8 cellular contexts compared by ENCODE assay signal in genomic region chr5:95730011-95730700, GRCh38. TPM values are rescaled to one million over a fixed set of nuclear protein-coding genes. Genes with fewer than 3 reads are reported as not detected.
A peak's percentile ranks its signal among the peaks of the same experiment; 100 is the strongest.
DNase-seq lines count a peak whose midpoint lies in the region; ATAC-seq, FAIRE-seq and TF ChIP-seq lines count a peak whose summit lies in the region.

No MANE protein-coding gene starts in this region.

- peak overlapping the region; percentile 92 for H3K4me2 ChIP-seq in GM23338

- H3K4me3 ChIP-seq in GM23338 (peak overlapping the region; percentile 62), SJSA1 (peak overlapping the region; percentile 89), fibroblast of mammary gland (ENCODE audit: control insufficient read depth, low read depth, low read length) (peak overlapping the region; percentile 86), skeletal muscle cell (ENCODE audit: low read depth, low read length) (peak overlapping the region; percentile 92)

- peaks cover 29% of the 10 kb centered on the region for H3K4me1 ChIP-seq in GM23338 (ENCODE audit: insufficient read depth)
- H3K4me1 ChIP-seq in SJSA1 (replicated peaks), result peaks cover 66% of the 10 kb centered on the region

- DNase-seq in GM23338 (ENCODE audit: low spot score) (no peak), SJSA1 (ENCODE audit: low read depth in 1 of 2, low spot score in 2 of 2) (peak in 1 of 2 experiments; percentile 34), fibroblast of mammary gland (ENCODE audit: low read depth) (no peak), skeletal muscle cell (ENCODE audit: low read depth) (no peak), RKO (ENCODE audit: low spot score) (no peak), NCI-H1436 treated with DMSO at 0.1 percent for 48 hours (lab: John Stamatoyannopoulos, UW) (no peak), HTR-8/SVneo (ENCODE audit: insufficient read length, low spot score) (no peak)
- no peak for DNase-seq in NK-92 treated with Interleukin-12 subunit alpha and Interleukin-12 subunit beta, amount 100 ng/mL, for 24 hours (lab: John Stamatoyannopoulos, UW)

- peak overlapping the region; percentile 26 for H2AFZ ChIP-seq in GM23338

- H3K27ac ChIP-seq in GM23338 (ENCODE audit: low read depth), result no peak overlapping the region
- H3K27ac ChIP-seq in SJSA1, result peak overlapping the region; percentile 85

- H3K9me3 Mint-ChIP-seq in GM23338, result no peaks in the 10 kb centered on the region

- no peak for ATAC-seq in GM23338

- FAIRE-seq in HTR-8/SVneo (lab: Jason Lieb, UNC), result no peak

- no peaks in the 10 kb centered on the region for H3F3A ChIP-seq in GM23338 (replicated peaks; ENCODE audit: low read depth)

- H3K27me3 Mint-ChIP-seq in GM23338 (ENCODE audit: insufficient read depth, low read depth, poor library complexity), result peaks cover 18% of the 10 kb centered on the region

- H3K36me3 ChIP-seq in GM23338 (ENCODE audit: insufficient read depth) (no peaks in the 10 kb centered on the region), SJSA1 (peaks cover 34% of the 10 kb centered on the region)

- no peaks in the 10 kb centered on the region for H3K9me2 ChIP-seq in GM23338 (ENCODE audit: insufficient read depth)

- peak overlapping the region; percentile 87 for H3K4me3 Mint-ChIP-seq in GM23338

- H3K27ac Mint-ChIP-seq in GM23338, result no peak overlapping the region

- H3K4me1 Mint-ChIP-seq in GM23338, result peaks cover 53% of the 10 kb centered on the region

- H3K79me2 ChIP-seq in GM23338 (replicated peaks; ENCODE audit: insufficient read depth), result no peaks in the 10 kb centered on the region

- TF ChIP-seq CTCF in GM23338 (conservative IDR thresholded peaks at IDR 0.05; ENCODE audit: low read depth in 2 of 2), result no peak
- TF ChIP-seq CTCF in fibroblast of mammary gland (conservative IDR thresholded peaks at IDR 0.05; ENCODE audit: control insufficient read depth, insufficient read depth, low read depth, low read length), result no peak

- H3K36me3 Mint-ChIP-seq in GM23338 (ENCODE audit: low read depth), result no peaks in the 10 kb centered on the region

- peaks cover 73% of the 10 kb centered on the region for H3K27me3 ChIP-seq in GM23338 (ENCODE audit: insufficient read depth)
- no peaks in the 10 kb centered on the region for H3K27me3 ChIP-seq in SJSA1 (replicated peaks)

- no peaks in the 10 kb centered on the region for H3K9me3 ChIP-seq in SJSA1 (replicated peaks)

- no peaks in the 10 kb centered on the region; the same call in 1 of the 2 replicates for H4K20me1 ChIP-seq in GM23338 (replicated peaks; ENCODE audit: insufficient read depth)

TF ChIP-seq in GM23338, 12 proteins besides CTCF, POLR2A, EP300 and RAD21:
- TF ChIP-seq STAT1 (IDR thresholded peaks at IDR 0.05; ENCODE audit: unreplicated experiment), result no peak
- TF ChIP-seq ZNF114 (CRISPR knock-in tag; IDR thresholded peaks at IDR 0.05), result no peak
- TF ChIP-seq EZH2 (IDR thresholded peaks at IDR 0.05; ENCODE audit: low read depth, unreplicated experiment), result no peak
- no peak for TF ChIP-seq NANOG (IDR thresholded peaks at IDR 0.05; ENCODE audit: borderline replicate concordance)
- no peak for TF ChIP-seq ZNF462 (CRISPR knock-in tag; IDR thresholded peaks at IDR 0.05)
- no peak for TF ChIP-seq EZH2phosphoT487 (IDR thresholded peaks at IDR 0.05; ENCODE audit: unreplicated experiment)
- no peak for TF ChIP-seq ETS1 (IDR thresholded peaks at IDR 0.05)
- no peak for TF ChIP-seq CREB1 (CRISPR knock-in tag; IDR thresholded peaks at IDR 0.05; ENCODE audit: low read depth)

RNA-seq across cellular contexts. Expression of gene RHOBTB3, which starts 1.0 kb away (rescaled TPM):
- 8.8 and 10.0 TPM in 2 replicates for total RNA-seq in GM23338 (2014; rRNA removed; shearing (Covaris generic))
- polyA plus RNA-seq in GM23338 (2016; fragmentation: Nextera tagmentation; extraction: Ambion mirVana), result 13.4 and 15.7 TPM in 2 replicates
- 121 and 175 TPM in 2 replicates for total RNA-seq in SJSA1 (2014; rRNA removed; shearing (Covaris generic))

RNA-seq across cellular contexts. Expression of gene SPATA9, which starts 47.4 kb away (rescaled TPM):
- total RNA-seq in GM23338 (2014; rRNA removed; shearing (Covaris generic)), result not detected in 2 replicates
- not detected in 2 replicates for polyA plus RNA-seq in GM23338 (2016; fragmentation: Nextera tagmentation; extraction: Ambion mirVana)
- total RNA-seq in SJSA1 (2014; rRNA removed; shearing (Covaris generic)), result 0.56 and 1.4 TPM in 2 replicates

Comparison
In these comparisons a context has a peak if more than half of its experiments do, and no peak if none do; other contexts are left out.
1. RNA of gene RHOBTB3, which starts 1.0 kb away (total RNA-seq): 121 to 175 TPM in SJSA1; 8.8 to 10.0 TPM in GM23338; every median in the first group is over 10 times any median in the second.
2. Peak in every context shown above with its lines, with median percentiles within 50 percentile points of each other: H3K4me3 ChIP-seq.